ENCODE assay signal across 24 cellular contexts in genomic region chr7:7916064-7916463, GRCh38. TPM values are rescaled to one million over a fixed set of nuclear protein-coding genes. Genes with fewer than 3 reads are reported as not detected.
DNase-seq lines count a peak whose midpoint lies in the region; ATAC-seq and TF ChIP-seq lines count a peak whose summit lies in the region.
"Had no signal": no experiment of that assay in that cellular context is flagged by ENCODE, and none has a peak within 500 bp of the region (broad histone marks: within the 10 kb centered on the region; RNA-seq: fewer than 3 reads in every experiment).

No MANE protein-coding gene starts in this region.

- H3K36me3 Mint-ChIP-seq in activated T-helper 1 cell treated with anti-CD3 and anti-CD28 coated beads, Interleukin-12 subunit alpha, Interleukin-12 subunit beta, Interleukin-2, Interleukin-4 antibody, amounts not matched to agents 30 ng/mL and 10 ng/mL and 1 ng/mL, durations not matched to agents 14 hours and 24 hours and 36 hours (ENCODE audit: low read depth) = no peaks in the 10 kb centered on the region
- H3K36me3 Mint-ChIP-seq: CD14-positive monocyte had no signal

- H3K27ac Mint-ChIP-seq in activated T-helper 1 cell treated with anti-CD3 and anti-CD28 coated beads, Interleukin-12 subunit alpha, Interleukin-12 subunit beta, Interleukin-2, Interleukin-4 antibody, amounts not matched to agents 30 ng/mL and 10 ng/mL and 1 ng/mL, durations not matched to agents 14 hours and 24 hours and 36 hours = peak overlapping the region; percentile 30

- 67 to 69% methylated on average over 1 of the region's 1 CpG for WGBS in thyroid gland, 2 donors

- no peak for DNase-seq in activated T-helper 1 cell treated with anti-CD3 and anti-CD28 coated beads, Interleukin-12 subunit alpha, Interleukin-12 subunit beta, Interleukin-2, Interleukin-4 antibody, amounts not matched to agents 30 ng/mL and 10 ng/mL and 1 ng/mL, durations not matched to agents 14 hours and 24 hours and 36 hours (ENCODE audit: low spot score)
- DNase-seq in lower lobe of right lung = peak; percentile 52
- peak; percentile 22 to 25 for DNase-seq in thyroid gland
- DNase-seq in HUDEP-2 (lab: John Stamatoyannopoulos, UW; ENCODE audit: unreplicated experiment in 76 of 76) = no peak
- DNase-seq in stimulated activated CD4-positive, alpha-beta T cell treated with anti-CD3 and anti-CD28 coated beads, Interleukin-4, amount 100 ng/mL, for 4 hours = no peak
- no peak for DNase-seq in left colon
- DNase-seq in G401 (ENCODE audit: low spot score) = no peak
- DNase-seq: 8988T; ACHN; BE2C; C1 segment of cervical spinal cord; CD4-positive, alpha-beta memory T cell; CD4-positive, CD25-positive, alpha-beta regulatory T cell; CD8-positive, alpha-beta memory T cell; COR-L47; DMS 273 treated with DMSO at 0.1 percent for 48 hours; DMS153; DMS53; DMS79; DND-41; EL; GF-D8 had no signal

- H3K27me3 ChIP-seq in lower lobe of right lung (ENCODE audit: low read depth) (no peaks in the 10 kb centered on the region), thyroid gland (no peaks in the 10 kb centered on the region)
- H3K27me3 ChIP-seq: BE2C, BLaER1 had no signal

- peaks cover 20% of the 10 kb centered on the region for H3K4me1 Mint-ChIP-seq in activated T-helper 1 cell treated with anti-CD3 and anti-CD28 coated beads, Interleukin-12 subunit alpha, Interleukin-12 subunit beta, Interleukin-2, Interleukin-4 antibody, amounts not matched to agents 30 ng/mL and 10 ng/mL and 1 ng/mL, durations not matched to agents 14 hours and 24 hours and 36 hours (ENCODE audit: low read depth)
- H3K4me1 Mint-ChIP-seq: CD14-positive monocyte had no signal

- no peak for TF ChIP-seq POLR2A in thyroid gland (IDR thresholded peaks at IDR 0.05)

- H3K36me3 ChIP-seq in lower lobe of right lung (no peaks in the 10 kb centered on the region), thyroid gland (no peaks in the 10 kb centered on the region)
- H3K36me3 ChIP-seq: BE2C, BLaER1 had no signal

- H3K27me3 Mint-ChIP-seq in activated T-helper 1 cell treated with anti-CD3 and anti-CD28 coated beads, Interleukin-12 subunit alpha, Interleukin-12 subunit beta, Interleukin-2, Interleukin-4 antibody, amounts not matched to agents 30 ng/mL and 10 ng/mL and 1 ng/mL, durations not matched to agents 14 hours and 24 hours and 36 hours (ENCODE audit: insufficient read depth) = no peaks in the 10 kb centered on the region
- H3K27me3 Mint-ChIP-seq: CD4-positive, alpha-beta memory T cell; CD4-positive, CD25-positive, alpha-beta regulatory T cell; CD8-positive, alpha-beta memory T cell had no signal

- H3K4me3 ChIP-seq in lower lobe of right lung (no peak overlapping the region), thyroid gland (replicated peaks in 1 of 3) (no peak overlapping the region)
- H3K4me3 ChIP-seq: BLaER1 had no signal

- no peak overlapping the region for H3K4me3 Mint-ChIP-seq in activated T-helper 1 cell treated with anti-CD3 and anti-CD28 coated beads, Interleukin-12 subunit alpha, Interleukin-12 subunit beta, Interleukin-2, Interleukin-4 antibody, amounts not matched to agents 30 ng/mL and 10 ng/mL and 1 ng/mL, durations not matched to agents 14 hours and 24 hours and 36 hours
- H3K4me3 Mint-ChIP-seq: CD14-positive monocyte; CD4-positive, alpha-beta memory T cell; CD4-positive, CD25-positive, alpha-beta regulatory T cell; CD8-positive, alpha-beta memory T cell had no signal

- H3K4me1 ChIP-seq in lower lobe of right lung (no peaks in the 10 kb centered on the region), thyroid gland (peaks cover 25 to 30% of the 10 kb centered on the region in 2 donors)
- H3K4me1 ChIP-seq: BE2C had no signal

- in situ Hi-C loops in G401 (cut with HindIII; ENCODE audit: low sequenced_read_pairs) = no loop called here

- no peaks in the 10 kb centered on the region for H3K9me3 ChIP-seq in lower lobe of right lung
- H3K9me3 ChIP-seq in thyroid gland = no peaks in the 10 kb centered on the region
- H3K9me3 ChIP-seq: BE2C, BLaER1 had no signal

- no peak overlapping the region for H3K27ac ChIP-seq in lower lobe of right lung
- no peak overlapping the region for H3K27ac ChIP-seq in thyroid gland
- H3K27ac ChIP-seq: BLaER1 had no signal

- TF ChIP-seq CTCF in lower lobe of right lung (IDR thresholded peaks at IDR 0.05) (no peak), thyroid gland (IDR thresholded peaks at IDR 0.05) (no peak)

- ATAC-seq in lower lobe of right lung (peak; percentile 64 to 69), left colon (no peak)

- H3K9me3 Mint-ChIP-seq in activated T-helper 1 cell treated with anti-CD3 and anti-CD28 coated beads, Interleukin-12 subunit alpha, Interleukin-12 subunit beta, Interleukin-2, Interleukin-4 antibody, amounts not matched to agents 30 ng/mL and 10 ng/mL and 1 ng/mL, durations not matched to agents 14 hours and 24 hours and 36 hours = peaks cover 4% of the 10 kb centered on the region
- H3K9me3 Mint-ChIP-seq: CD4-positive, alpha-beta memory T cell; CD8-positive, alpha-beta memory T cell had no signal

- intact Hi-C loops in activated T-helper 1 cell treated with anti-CD3 and anti-CD28 coated beads, Interleukin-12 subunit alpha, Interleukin-12 subunit beta, Interleukin-2, Interleukin-4 antibody, amounts not matched to agents 30 ng/mL and 10 ng/mL and 1 ng/mL, durations not matched to agents 14 hours and 24 hours and 36 hours (cut with micrococcal nuclease) = no loop called here
- intact Hi-C loops in lower lobe of right lung (cut with DNase I) (no loop called here), thyroid gland (cut with DNase I) (no loop called here), left colon (cut with DNase I, micrococcal nuclease) (no loop called here)

RNA-seq across cellular contexts. Expression of gene GLCCI1, which starts 52.5 kb away (rescaled TPM):
- total RNA-seq in activated T-helper 1 cell treated with anti-CD3 and anti-CD28 coated beads, Interleukin-12 subunit alpha, Interleukin-12 subunit beta, Interleukin-2, Interleukin-4 antibody, amounts not matched to agents 30 ng/mL and 10 ng/mL and 1 ng/mL, durations not matched to agents 14 hours and 24 hours and 36 hours = 13.4 and 13.5 TPM in 2 replicates
- 63.9 TPM for total RNA-seq in lower lobe of right lung
- 100 to 1,000 TPM in 1 of 4 donors, 10 to 100 TPM in 3; 64.1 to 115 (median 68.9) TPM for total RNA-seq in thyroid gland
- total RNA-seq in left colon = 10 to 100 TPM; 10.5 to 12.3 TPM
- 31.1 and 35.3 TPM in 2 replicates for total RNA-seq in G401 (2014; rRNA removed; shearing (Covaris generic))

Comparison
In these comparisons a context has a peak if more than half of its experiments do, and no peak if none do; other contexts are left out.
1. DNase-seq: peak in lower lobe of right lung (single experiment) and thyroid gland (2 of 2); none in activated T-helper 1 cell treated with anti-CD3 and anti-CD28 coated beads, Interleukin-12 subunit alpha, Interleukin-12 subunit beta, Interleukin-2, Interleukin-4 antibody, amounts not matched to agents 30 ng/mL and 10 ng/mL and 1 ng/mL, durations not matched to agents 14 hours and 24 hours and 36 hours (single experiment), HUDEP-2 (0 of 76), stimulated activated CD4-positive, alpha-beta T cell treated with anti-CD3 and anti-CD28 coated beads, Interleukin-4, amount 100 ng/mL, for 4 hours (0 of 2), left colon (0 of 2) and G401 (single experiment).